2 cellular contexts compared by ENCODE assay signal in the genomic region with DNA sequence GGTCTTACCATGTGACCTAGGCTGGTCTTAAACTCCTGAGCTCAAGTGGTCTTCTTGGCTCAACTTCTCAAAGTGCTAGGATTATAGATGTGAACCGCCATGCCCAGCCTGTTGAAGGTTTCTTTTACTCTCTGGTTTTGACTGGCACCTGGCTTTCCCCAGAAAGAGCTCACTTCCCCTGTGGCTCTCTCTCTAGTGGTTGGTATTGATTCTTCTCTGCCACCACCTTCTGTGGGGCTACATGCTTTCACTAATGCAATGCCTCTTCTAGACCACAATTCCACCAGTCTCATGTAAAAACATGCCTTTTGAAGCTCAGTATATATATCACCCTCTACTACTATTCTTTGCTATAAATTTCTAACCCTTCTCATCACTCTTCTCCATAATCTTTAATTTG.
A peak's percentile ranks its signal among the peaks of the same experiment; 100 is the strongest.
TF ChIP-seq lines count a peak whose summit lies in the region.

No MANE protein-coding gene starts in this region.

TF ChIP-seq in GM12878, 131 proteins besides CTCF, POLR2A, EP300 and RAD21:
- TF ChIP-seq, protein P1, sequence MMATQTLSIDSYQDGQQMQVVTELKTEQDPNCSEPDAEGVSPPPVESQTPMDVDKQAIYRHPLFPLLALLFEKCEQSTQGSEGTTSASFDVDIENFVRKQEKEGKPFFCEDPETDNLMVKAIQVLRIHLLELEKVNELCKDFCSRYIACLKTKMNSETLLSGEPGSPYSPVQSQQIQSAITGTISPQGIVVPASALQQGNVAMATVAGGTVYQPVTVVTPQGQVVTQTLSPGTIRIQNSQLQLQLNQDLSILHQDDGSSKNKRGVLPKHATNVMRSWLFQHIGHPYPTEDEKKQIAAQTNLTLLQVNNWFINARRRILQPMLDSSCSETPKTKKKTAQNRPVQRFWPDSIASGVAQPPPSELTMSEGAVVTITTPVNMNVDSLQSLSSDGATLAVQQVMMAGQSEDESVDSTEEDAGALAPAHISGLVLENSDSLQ (IDR thresholded peaks at IDR 0.05) = peak; percentile 60
- TF ChIP-seq RUNX3 (IDR thresholded peaks at IDR 0.05; ENCODE audit: low read length) (peak; percentile 17; the same call in 1 of the 2 replicates), SPI1 (IDR thresholded peaks at IDR 0.05; ENCODE audit: borderline replicate concordance, insufficient read depth, low read depth, low read length) (peak; percentile 70; the same call in 1 of the 2 replicates)
- TF ChIP-seq, protein P2, sequence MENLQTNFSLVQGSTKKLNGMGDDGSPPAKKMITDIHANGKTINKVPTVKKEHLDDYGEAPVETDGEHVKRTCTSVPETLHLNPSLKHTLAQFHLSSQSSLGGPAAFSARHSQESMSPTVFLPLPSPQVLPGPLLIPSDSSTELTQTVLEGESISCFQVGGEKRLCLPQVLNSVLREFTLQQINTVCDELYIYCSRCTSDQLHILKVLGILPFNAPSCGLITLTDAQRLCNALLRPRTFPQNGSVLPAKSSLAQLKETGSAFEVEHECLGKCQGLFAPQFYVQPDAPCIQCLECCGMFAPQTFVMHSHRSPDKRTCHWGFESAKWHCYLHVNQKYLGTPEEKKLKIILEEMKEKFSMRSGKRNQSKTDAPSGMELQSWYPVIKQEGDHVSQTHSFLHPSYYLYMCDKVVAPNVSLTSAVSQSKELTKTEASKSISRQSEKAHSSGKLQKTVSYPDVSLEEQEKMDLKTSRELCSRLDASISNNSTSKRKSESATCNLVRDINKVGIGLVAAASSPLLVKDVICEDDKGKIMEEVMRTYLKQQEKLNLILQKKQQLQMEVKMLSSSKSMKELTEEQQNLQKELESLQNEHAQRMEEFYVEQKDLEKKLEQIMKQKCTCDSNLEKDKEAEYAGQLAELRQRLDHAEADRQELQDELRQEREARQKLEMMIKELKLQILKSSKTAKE (IDR thresholded peaks at IDR 0.05; ENCODE audit: low read depth, poor library complexity, severe bottlenecking) = no peak

TF ChIP-seq in SK-N-SH treated with all-trans-retinoic acid at 6 μM for 48 hours, 23 proteins besides CTCF, POLR2A, EP300 and RAD21:
- TF ChIP-seq PPARA (CRISPR knock-in tag; IDR thresholded peaks at IDR 0.05; ENCODE audit: borderline replicate concordance) (no peak), ZNF70 (CRISPR knock-in tag; IDR thresholded peaks at IDR 0.05) (no peak), TOX (CRISPR knock-in tag; IDR thresholded peaks at IDR 0.05; ENCODE audit: borderline replicate concordance) (no peak), RARB (CRISPR knock-in tag; IDR thresholded peaks at IDR 0.05) (no peak), ESRRG (CRISPR knock-in tag; IDR thresholded peaks at IDR 0.05) (no peak), ZC3H10 (CRISPR knock-in tag; IDR thresholded peaks at IDR 0.05) (no peak), ZFP30 (CRISPR knock-in tag; IDR thresholded peaks at IDR 0.05) (no peak), GLIS3 (CRISPR knock-in tag; IDR thresholded peaks at IDR 0.05) (no peak), ZNF565 (CRISPR knock-in tag; conservative IDR thresholded peaks at IDR 0.05; ENCODE audit: low read depth) (no peak), ARNTL (CRISPR knock-in tag; IDR thresholded peaks at IDR 0.05; ENCODE audit: borderline replicate concordance, low read depth) (no peak), SNAI2 (CRISPR knock-in tag; IDR thresholded peaks at IDR 0.05) (no peak), TCF4 (CRISPR knock-in tag; IDR thresholded peaks at IDR 0.05; ENCODE audit: borderline replicate concordance) (no peak), CSDC2 (CRISPR knock-in tag; IDR thresholded peaks at IDR 0.05) (no peak), BACH2 (CRISPR knock-in tag; IDR thresholded peaks at IDR 0.05; ENCODE audit: borderline replicate concordance) (no peak), ZFP3 (CRISPR knock-in tag; IDR thresholded peaks at IDR 0.05) (no peak)
- TF ChIP-seq, protein P3, sequence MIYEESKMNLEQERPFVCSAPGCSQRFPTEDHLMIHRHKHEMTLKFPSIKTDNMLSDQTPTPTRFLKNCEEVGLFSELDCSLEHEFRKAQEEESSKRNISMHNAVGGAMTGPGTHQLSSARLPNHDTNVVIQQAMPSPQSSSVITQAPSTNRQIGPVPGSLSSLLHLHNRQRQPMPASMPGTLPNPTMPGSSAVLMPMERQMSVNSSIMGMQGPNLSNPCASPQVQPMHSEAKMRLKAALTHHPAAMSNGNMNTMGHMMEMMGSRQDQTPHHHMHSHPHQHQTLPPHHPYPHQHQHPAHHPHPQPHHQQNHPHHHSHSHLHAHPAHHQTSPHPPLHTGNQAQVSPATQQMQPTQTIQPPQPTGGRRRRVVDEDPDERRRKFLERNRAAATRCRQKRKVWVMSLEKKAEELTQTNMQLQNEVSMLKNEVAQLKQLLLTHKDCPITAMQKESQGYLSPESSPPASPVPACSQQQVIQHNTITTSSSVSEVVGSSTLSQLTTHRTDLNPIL (CRISPR knock-in tag; IDR thresholded peaks at IDR 0.05; ENCODE audit: low read depth) = no peak
- TF ChIP-seq, protein P4, sequence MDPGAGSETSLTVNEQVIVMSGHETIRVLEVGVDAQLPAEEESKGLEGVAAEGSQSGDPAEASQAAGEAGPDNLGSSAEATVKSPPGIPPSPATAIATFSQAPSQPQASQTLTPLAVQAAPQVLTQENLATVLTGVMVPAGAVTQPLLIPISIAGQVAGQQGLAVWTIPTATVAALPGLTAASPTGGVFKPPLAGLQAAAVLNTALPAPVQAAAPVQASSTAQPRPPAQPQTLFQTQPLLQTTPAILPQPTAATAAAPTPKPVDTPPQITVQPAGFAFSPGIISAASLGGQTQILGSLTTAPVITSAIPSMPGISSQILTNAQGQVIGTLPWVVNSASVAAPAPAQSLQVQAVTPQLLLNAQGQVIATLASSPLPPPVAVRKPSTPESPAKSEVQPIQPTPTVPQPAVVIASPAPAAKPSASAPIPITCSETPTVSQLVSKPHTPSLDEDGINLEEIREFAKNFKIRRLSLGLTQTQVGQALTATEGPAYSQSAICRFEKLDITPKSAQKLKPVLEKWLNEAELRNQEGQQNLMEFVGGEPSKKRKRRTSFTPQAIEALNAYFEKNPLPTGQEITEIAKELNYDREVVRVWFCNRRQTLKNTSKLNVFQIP (CRISPR knock-in tag; IDR thresholded peaks at IDR 0.05; ENCODE audit: borderline replicate concordance, low read depth) = no peak
- TF ChIP-seq, protein P5, sequence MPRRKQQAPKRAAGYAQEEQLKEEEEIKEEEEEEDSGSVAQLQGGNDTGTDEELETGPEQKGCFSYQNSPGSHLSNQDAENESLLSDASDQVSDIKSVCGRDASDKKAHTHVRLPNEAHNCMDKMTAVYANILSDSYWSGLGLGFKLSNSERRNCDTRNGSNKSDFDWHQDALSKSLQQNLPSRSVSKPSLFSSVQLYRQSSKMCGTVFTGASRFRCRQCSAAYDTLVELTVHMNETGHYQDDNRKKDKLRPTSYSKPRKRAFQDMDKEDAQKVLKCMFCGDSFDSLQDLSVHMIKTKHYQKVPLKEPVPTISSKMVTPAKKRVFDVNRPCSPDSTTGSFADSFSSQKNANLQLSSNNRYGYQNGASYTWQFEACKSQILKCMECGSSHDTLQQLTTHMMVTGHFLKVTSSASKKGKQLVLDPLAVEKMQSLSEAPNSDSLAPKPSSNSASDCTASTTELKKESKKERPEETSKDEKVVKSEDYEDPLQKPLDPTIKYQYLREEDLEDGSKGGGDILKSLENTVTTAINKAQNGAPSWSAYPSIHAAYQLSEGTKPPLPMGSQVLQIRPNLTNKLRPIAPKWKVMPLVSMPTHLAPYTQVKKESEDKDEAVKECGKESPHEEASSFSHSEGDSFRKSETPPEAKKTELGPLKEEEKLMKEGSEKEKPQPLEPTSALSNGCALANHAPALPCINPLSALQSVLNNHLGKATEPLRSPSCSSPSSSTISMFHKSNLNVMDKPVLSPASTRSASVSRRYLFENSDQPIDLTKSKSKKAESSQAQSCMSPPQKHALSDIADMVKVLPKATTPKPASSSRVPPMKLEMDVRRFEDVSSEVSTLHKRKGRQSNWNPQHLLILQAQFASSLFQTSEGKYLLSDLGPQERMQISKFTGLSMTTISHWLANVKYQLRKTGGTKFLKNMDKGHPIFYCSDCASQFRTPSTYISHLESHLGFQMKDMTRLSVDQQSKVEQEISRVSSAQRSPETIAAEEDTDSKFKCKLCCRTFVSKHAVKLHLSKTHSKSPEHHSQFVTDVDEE (CRISPR knock-in tag; IDR thresholded peaks at IDR 0.05) = no peak
- TF ChIP-seq, protein P6, sequence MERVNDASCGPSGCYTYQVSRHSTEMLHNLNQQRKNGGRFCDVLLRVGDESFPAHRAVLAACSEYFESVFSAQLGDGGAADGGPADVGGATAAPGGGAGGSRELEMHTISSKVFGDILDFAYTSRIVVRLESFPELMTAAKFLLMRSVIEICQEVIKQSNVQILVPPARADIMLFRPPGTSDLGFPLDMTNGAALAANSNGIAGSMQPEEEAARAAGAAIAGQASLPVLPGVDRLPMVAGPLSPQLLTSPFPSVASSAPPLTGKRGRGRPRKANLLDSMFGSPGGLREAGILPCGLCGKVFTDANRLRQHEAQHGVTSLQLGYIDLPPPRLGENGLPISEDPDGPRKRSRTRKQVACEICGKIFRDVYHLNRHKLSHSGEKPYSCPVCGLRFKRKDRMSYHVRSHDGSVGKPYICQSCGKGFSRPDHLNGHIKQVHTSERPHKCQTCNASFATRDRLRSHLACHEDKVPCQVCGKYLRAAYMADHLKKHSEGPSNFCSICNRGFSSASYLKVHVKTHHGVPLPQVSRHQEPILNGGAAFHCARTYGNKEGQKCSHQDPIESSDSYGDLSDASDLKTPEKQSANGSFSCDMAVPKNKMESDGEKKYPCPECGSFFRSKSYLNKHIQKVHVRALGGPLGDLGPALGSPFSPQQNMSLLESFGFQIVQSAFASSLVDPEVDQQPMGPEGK (CRISPR knock-in tag; IDR thresholded peaks at IDR 0.05; ENCODE audit: borderline replicate concordance) = no peak
- TF ChIP-seq, protein P7, sequence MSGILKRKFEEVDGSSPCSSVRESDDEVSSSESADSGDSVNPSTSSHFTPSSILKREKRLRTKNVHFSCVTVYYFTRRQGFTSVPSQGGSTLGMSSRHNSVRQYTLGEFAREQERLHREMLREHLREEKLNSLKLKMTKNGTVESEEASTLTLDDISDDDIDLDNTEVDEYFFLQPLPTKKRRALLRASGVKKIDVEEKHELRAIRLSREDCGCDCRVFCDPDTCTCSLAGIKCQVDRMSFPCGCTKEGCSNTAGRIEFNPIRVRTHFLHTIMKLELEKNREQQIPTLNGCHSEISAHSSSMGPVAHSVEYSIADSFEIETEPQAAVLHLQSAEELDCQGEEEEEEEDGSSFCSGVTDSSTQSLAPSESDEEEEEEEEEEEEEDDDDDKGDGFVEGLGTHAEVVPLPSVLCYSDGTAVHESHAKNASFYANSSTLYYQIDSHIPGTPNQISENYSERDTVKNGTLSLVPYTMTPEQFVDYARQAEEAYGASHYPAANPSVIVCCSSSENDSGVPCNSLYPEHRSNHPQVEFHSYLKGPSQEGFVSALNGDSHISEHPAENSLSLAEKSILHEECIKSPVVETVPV (CRISPR knock-in tag; IDR thresholded peaks at IDR 0.05) = no peak
